In genomic region chr3:131541288-131541687, GRCh38 we compare ENCODE assay signal across 20 cellular contexts. TPM values are rescaled to one million over a fixed set of nuclear protein-coding genes. Genes with fewer than 3 reads are reported as not detected.
A peak's percentile ranks its signal among the peaks of the same experiment; 100 is the strongest.
DNase-seq lines count a peak whose midpoint lies in the region; ATAC-seq and FAIRE-seq lines count a peak whose summit lies in the region.
"Had no signal": no experiment of that assay in that cellular context is flagged by ENCODE, and none has a peak within 500 bp of the region (broad histone marks: within the 10 kb centered on the region; RNA-seq: fewer than 3 reads in every experiment).

No MANE protein-coding gene starts in this region.

- H2BK120ac ChIP-seq in mesenchymal stem cell (ENCODE audit: low read depth, low read length) = no peak overlapping the region

- H4K8ac ChIP-seq in mesenchymal stem cell (ENCODE audit: low read length) = no peak overlapping the region

- H2AFZ ChIP-seq in mesenchymal stem cell (ENCODE audit: low read depth, low read length) = no peak overlapping the region
- H2AFZ ChIP-seq: GM23248 had no signal

- H3K9ac ChIP-seq in mesenchymal stem cell (ENCODE audit: low read length) = no peak overlapping the region
- H3K9ac ChIP-seq: BLaER1, GM23248 had no signal

- H3K14ac ChIP-seq in mesenchymal stem cell (ENCODE audit: low read length in 2 of 2) = no peak overlapping the region

- no peak overlapping the region for H3K4me3 ChIP-seq in mesenchymal stem cell (ENCODE audit: insufficient read depth in 1 of 2, low read depth in 1 of 2, low read length in 2 of 2)
- H3K4me3 ChIP-seq: BLaER1, GM23248 had no signal

- peak; percentile 75 for FAIRE-seq in RCC 7860 (lab: Jason Lieb, UNC)
- FAIRE-seq: D721Med, G401.6, GM12892 had no signal

- H3K36me3 ChIP-seq in mesenchymal stem cell (ENCODE audit: control insufficient read depth in 1 of 2, insufficient read depth in 2 of 2, low read depth in 1 of 2, low read length in 2 of 2) = no peaks in the 10 kb centered on the region
- H3K36me3 ChIP-seq: BLaER1 had no signal

- no peak overlapping the region for H4K91ac ChIP-seq in mesenchymal stem cell (ENCODE audit: low read length)

- H2BK12ac ChIP-seq in mesenchymal stem cell (ENCODE audit: low read length in 2 of 2) = no peak overlapping the region

- no peaks in the 10 kb centered on the region for H3K79me1 ChIP-seq in mesenchymal stem cell (replicated peaks; ENCODE audit: low read length, poor library complexity, severe bottlenecking)

- no peak overlapping the region for H3K23ac ChIP-seq in mesenchymal stem cell (ENCODE audit: low read length in 2 of 2)

- ATAC-seq in GM21786 (IDR thresholded peaks at IDR 0.05; ENCODE audit: unreplicated experiment) = no peak
- ATAC-seq: CD8-positive, alpha-beta T cell; HCT116 had no signal

- no peak overlapping the region for H3K18ac ChIP-seq in mesenchymal stem cell (ENCODE audit: low read depth in 1 of 2, low read length in 2 of 2)

- H3K27ac ChIP-seq in mesenchymal stem cell (ENCODE audit: low read length, poor library complexity, severe bottlenecking) = peak overlapping the region; percentile 76
- H3K27ac ChIP-seq: BLaER1, C4-2B had no signal

- H2BK5ac ChIP-seq in mesenchymal stem cell (ENCODE audit: low read depth, low read length, poor library complexity, severe bottlenecking) = no peak overlapping the region

- H3K4ac ChIP-seq in mesenchymal stem cell (ENCODE audit: low read depth in 1 of 2, low read length in 2 of 2) = no peak overlapping the region

- no peak overlapping the region for H2AK5ac ChIP-seq in mesenchymal stem cell (ENCODE audit: low read length, severe bottlenecking)

- H3K9me3 ChIP-seq in mesenchymal stem cell (ENCODE audit: control insufficient read depth, low read length) = no peaks in the 10 kb centered on the region
- H3K9me3 ChIP-seq: BLaER1, Caco-2 had no signal

- H2BK15ac ChIP-seq in mesenchymal stem cell (ENCODE audit: low read depth, poor library complexity, severe bottlenecking) = no peak overlapping the region

- 80% methylated on average over 1 of the region's 1 CpG for WGBS in mesenchymal stem cell

- H3K4me2 ChIP-seq in mesenchymal stem cell (ENCODE audit: low read length, poor library complexity, severe bottlenecking) = no peak overlapping the region
- H3K4me2 ChIP-seq: BLaER1 had no signal

- no peaks in the 10 kb centered on the region for H3K27me3 ChIP-seq in mesenchymal stem cell (ENCODE audit: control insufficient read depth in 1 of 2, insufficient read depth in 1 of 2, low read length in 2 of 2)
- H3K27me3 ChIP-seq: BLaER1 had no signal

- peaks cover 8% of the 10 kb centered on the region for H3K4me1 ChIP-seq in mesenchymal stem cell (ENCODE audit: control insufficient read depth, insufficient read depth, low read depth, low read length)
- H3K4me1 ChIP-seq: BLaER1, Caco-2 had no signal

- DNase-seq in RCC 7860 (ENCODE audit: low spot score) = peak; percentile 42
- DNase-seq in kidney glomerular epithelial cell (lab: John Stamatoyannopoulos, UW) = peak; percentile 89
- no peak for DNase-seq in mesenchymal stem cell
- DNase-seq in activated naive CD4-positive, alpha-beta T cell treated with Interleukin-2 at 50 U/mL for 16 hours = no peak
- DNase-seq in NOMO-1 treated with dmso at 0.1 percent for 144 hours (lab: John Stamatoyannopoulos, UW; ENCODE audit: unreplicated experiment) = no peak
- no peak for DNase-seq in NCI-H446 (lab: John Stamatoyannopoulos, UW)
- DNase-seq: Caco-2; CD4-positive, CD25-positive, alpha-beta regulatory T cell; CD8-positive, alpha-beta T cell; DMS53; DMS79 treated with DMSO at 0.1 percent for 48 hours; GM23248; H9 had no signal

RNA-seq across cellular contexts. Expression of gene MRPL3, which starts 38.5 kb away (rescaled TPM):
- 75.7 TPM for polyA plus RNA-seq in mesenchymal stem cell (2013, experiment 1 of 2)
- 77.5 TPM for polyA plus RNA-seq in mesenchymal stem cell (2013, experiment 2 of 2)

Comparison
In these comparisons a context has a peak if more than half of its experiments do, and no peak if none do; other contexts are left out.
1. DNase-seq: peak in RCC 7860 (single experiment) and kidney glomerular epithelial cell (single experiment); none in mesenchymal stem cell (single experiment), activated naive CD4-positive, alpha-beta T cell treated with Interleukin-2 at 50 U/mL for 16 hours (single experiment), NOMO-1 treated with dmso at 0.1 percent for 144 hours (single experiment) and NCI-H446 (0 of 2).